In the genomic region with DNA sequence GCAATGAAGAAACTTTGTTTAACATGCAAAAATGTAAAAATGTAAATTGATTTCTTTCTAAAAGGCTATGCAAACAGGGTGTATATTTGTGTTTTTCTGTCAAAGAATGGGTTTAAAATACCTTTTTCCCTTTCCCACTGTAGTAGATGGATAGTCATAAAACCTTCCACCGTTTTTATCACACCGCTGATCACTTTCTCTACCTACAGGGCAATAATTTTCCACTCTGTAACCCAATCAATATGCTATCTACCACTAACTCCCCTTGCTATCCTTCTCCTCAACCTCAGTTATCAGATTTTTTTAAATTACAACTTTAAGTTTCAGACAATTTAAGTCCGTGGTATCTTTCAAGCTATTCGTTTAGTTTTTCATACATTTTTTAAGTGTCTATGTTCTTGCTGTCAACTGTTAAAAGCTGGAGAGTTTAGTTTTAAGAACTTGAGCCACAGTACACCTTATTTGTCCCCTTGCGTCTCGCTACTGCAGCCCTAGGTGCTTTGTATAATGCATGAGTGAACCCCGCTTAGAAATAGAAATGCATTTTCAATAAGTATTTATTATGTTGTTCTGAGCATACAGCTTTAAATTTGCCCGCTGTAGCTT, we compare ENCODE assay signal across 8 cellular contexts.
DNase-seq lines count a peak whose midpoint lies in the region; ATAC-seq, FAIRE-seq and TF ChIP-seq lines count a peak whose summit lies in the region.

No MANE protein-coding gene starts in this region.

- peak overlapping the region; percentile 89 for H3K4me3 Mint-ChIP-seq in activated CD4-positive, alpha-beta T cell treated with anti-CD3 and anti-CD28 coated beads, Interleukin-2, amount 10 ng/mL, durations not matched to agents 24 days and 14 days
- H3K4me3 Mint-ChIP-seq in activated T-helper 17 cell treated with anti-CD3 and anti-CD28 coated beads, Interleukin-2, amount 50 U/mL, for 72 hours, result peak overlapping the region; percentile 86

- peaks cover 17% of the 10 kb centered on the region for H3K4me1 Mint-ChIP-seq in activated CD4-positive, alpha-beta T cell treated with anti-CD3 and anti-CD28 coated beads, Interleukin-2, amount 10 ng/mL, durations not matched to agents 24 days and 14 days
- H3K4me1 Mint-ChIP-seq in activated T-helper 17 cell treated with anti-CD3 and anti-CD28 coated beads, Interleukin-2, amount 50 U/mL, for 72 hours, result peaks cover 10% of the 10 kb centered on the region

- no peak for ATAC-seq in activated T-helper 17 cell treated with anti-CD3 and anti-CD28 coated beads, Interleukin-2, amount 50 U/mL, for 72 hours (replicated peaks)

- DNase-seq in activated CD4-positive, alpha-beta T cell treated with anti-CD3 and anti-CD28 coated beads, Interleukin-2, amount 10 ng/mL, durations not matched to agents 24 days and 14 days, result no peak
- no peak for DNase-seq in activated CD4-positive, alpha-beta T cell treated with anti-CD3 and anti-CD28 coated beads, Interleukin-2, amount 50 U/mL, for 4 hours
- no peak for DNase-seq in testis
- no peak for DNase-seq in NCI-H2081 (lab: John Stamatoyannopoulos, UW)
- no peak for DNase-seq in NCI-H446 treated with DMSO at 0.1 percent for 48 hours (lab: John Stamatoyannopoulos, UW)
- no peak for DNase-seq in cerebellar cortex (ENCODE audit: low spot score)

- peak overlapping the region; percentile 74 to 81 for H3K4me3 ChIP-seq in testis

- no peaks in the 10 kb centered on the region for H3K9me3 Mint-ChIP-seq in activated CD4-positive, alpha-beta T cell treated with anti-CD3 and anti-CD28 coated beads, Interleukin-2, amount 10 ng/mL, durations not matched to agents 24 days and 14 days
- no peaks in the 10 kb centered on the region for H3K9me3 Mint-ChIP-seq in activated T-helper 17 cell treated with anti-CD3 and anti-CD28 coated beads, Interleukin-2, amount 50 U/mL, for 72 hours

- TF ChIP-seq POLR2A in testis (IDR thresholded peaks at IDR 0.05), result no peak

- H3K9me3 ChIP-seq in testis, result no peaks in the 10 kb centered on the region

- peak overlapping the region; percentile 97 to 99 for H3K27ac ChIP-seq in testis

- WGBS in testis, 2 donors, result 6 to 7% methylated on average over 8 of the region's 8 CpGs

- H3K36me3 Mint-ChIP-seq in activated CD4-positive, alpha-beta T cell treated with anti-CD3 and anti-CD28 coated beads, Interleukin-2, amount 10 ng/mL, durations not matched to agents 24 days and 14 days (ENCODE audit: low read depth), result no peaks in the 10 kb centered on the region
- no peaks in the 10 kb centered on the region for H3K36me3 Mint-ChIP-seq in activated T-helper 17 cell treated with anti-CD3 and anti-CD28 coated beads, Interleukin-2, amount 50 U/mL, for 72 hours (ENCODE audit: low read depth)

- intact Hi-C loops in activated CD4-positive, alpha-beta T cell treated with anti-CD3 and anti-CD28 coated beads, Interleukin-2, amount 10 ng/mL, durations not matched to agents 24 days and 14 days (cut with micrococcal nuclease), result loop anchor here (5.0 to 10.0 kb wide), 2 partner anchors 1371 to 1954 kb away; a partner anchor contains a TSS
- intact Hi-C loops in testis (cut with DNase I; ENCODE audit: low total_unique reads), result loop anchor here (5.0 kb wide), 1 partner anchor 91 kb away; a partner anchor contains a TSS

- H3K27ac Mint-ChIP-seq in activated CD4-positive, alpha-beta T cell treated with anti-CD3 and anti-CD28 coated beads, Interleukin-2, amount 10 ng/mL, durations not matched to agents 24 days and 14 days, result peak overlapping the region; percentile 94
- H3K27ac Mint-ChIP-seq in activated T-helper 17 cell treated with anti-CD3 and anti-CD28 coated beads, Interleukin-2, amount 50 U/mL, for 72 hours, result peak overlapping the region; percentile 88

- peaks cover 11% of the 10 kb centered on the region for H3K27me3 Mint-ChIP-seq in activated CD4-positive, alpha-beta T cell treated with anti-CD3 and anti-CD28 coated beads, Interleukin-2, amount 10 ng/mL, durations not matched to agents 24 days and 14 days
- no peaks in the 10 kb centered on the region for H3K27me3 Mint-ChIP-seq in activated T-helper 17 cell treated with anti-CD3 and anti-CD28 coated beads, Interleukin-2, amount 50 U/mL, for 72 hours

- peak; percentile 83 for FAIRE-seq in islet of Langerhans (lab: Jason Lieb, UNC)

- H3K36me3 ChIP-seq in testis (ENCODE audit: low read depth, missing control alignments), result no peaks in the 10 kb centered on the region

- no peak for TF ChIP-seq CTCF in testis (IDR thresholded peaks at IDR 0.05)

- H3K4me1 ChIP-seq in testis, result peaks cover 4% of the 10 kb centered on the region

- no peaks in the 10 kb centered on the region for H3K27me3 ChIP-seq in testis
